In the genomic region with DNA sequence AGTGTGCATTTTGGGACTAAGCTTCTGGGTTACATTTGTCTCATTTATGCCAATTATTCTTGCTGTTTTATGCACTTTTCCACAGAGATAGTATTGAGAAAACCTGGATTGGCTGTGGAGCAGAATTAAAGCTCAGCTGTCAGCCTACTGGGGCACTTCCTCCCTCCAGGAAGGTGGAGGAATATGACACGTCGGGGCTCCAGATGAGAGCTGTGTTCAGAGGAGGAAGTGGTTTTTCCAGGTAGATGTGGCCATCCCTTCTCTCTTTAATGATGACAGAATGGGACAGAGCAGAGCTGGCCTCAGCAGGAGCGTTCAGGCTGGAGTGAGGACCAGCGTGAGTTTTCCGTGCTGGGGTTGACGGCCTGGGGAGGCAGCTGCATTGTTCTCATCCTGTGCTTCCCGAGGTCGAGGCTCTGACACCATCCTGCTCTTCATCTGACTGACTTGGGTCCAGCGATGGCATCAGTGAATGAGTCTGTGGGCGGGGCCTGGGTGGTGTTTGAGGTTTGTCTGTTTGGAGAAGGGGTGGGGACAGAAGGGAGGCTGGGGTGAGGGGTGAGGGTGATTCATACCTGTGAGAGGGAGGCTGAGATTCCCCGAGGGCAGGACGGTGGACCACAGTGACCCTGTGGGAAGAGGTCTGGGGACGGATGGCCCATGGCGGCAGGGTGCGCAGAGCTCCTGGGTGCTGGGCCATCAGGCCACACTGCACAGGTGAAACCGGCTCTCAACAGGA, we compare ENCODE assay signal across 2 cellular contexts.
A peak's percentile ranks its signal among the peaks of the same experiment; 100 is the strongest.
TF ChIP-seq lines count a peak whose summit lies in the region.

No MANE protein-coding gene starts in this region.

TF ChIP-seq in HEK293, 187 proteins besides CTCF, POLR2A, EP300 and RAD21 (continued from another document):
- TF ChIP-seq, protein P1, sequence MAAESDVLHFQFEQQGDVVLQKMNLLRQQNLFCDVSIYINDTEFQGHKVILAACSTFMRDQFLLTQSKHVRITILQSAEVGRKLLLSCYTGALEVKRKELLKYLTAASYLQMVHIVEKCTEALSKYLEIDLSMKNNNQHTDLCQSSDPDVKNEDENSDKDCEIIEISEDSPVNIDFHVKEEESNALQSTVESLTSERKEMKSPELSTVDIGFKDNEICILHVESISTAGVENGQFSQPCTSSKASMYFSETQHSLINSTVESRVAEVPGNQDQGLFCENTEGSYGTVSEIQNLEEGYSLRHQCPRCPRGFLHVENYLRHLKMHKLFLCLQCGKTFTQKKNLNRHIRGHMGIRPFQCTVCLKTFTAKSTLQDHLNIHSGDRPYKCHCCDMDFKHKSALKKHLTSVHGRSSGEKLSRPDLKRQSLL (tag by site-specific recombination; IDR thresholded peaks at IDR 0.05), result no peak
- TF ChIP-seq KLF1 (tag by site-specific recombination; IDR thresholded peaks at IDR 0.05), result peak; percentile 98

TF ChIP-seq in HEK293T, 16 proteins besides CTCF, POLR2A, EP300 and RAD21 (continued from another document):
- TF ChIP-seq ZNF384 (IDR thresholded peaks at IDR 0.05), result no peak
- no peak for TF ChIP-seq ELF4 (IDR thresholded peaks at IDR 0.05)
- no peak for TF ChIP-seq HDGF (IDR thresholded peaks at IDR 0.05; ENCODE audit: borderline replicate concordance)
- TF ChIP-seq NFRKB (IDR thresholded peaks at IDR 0.05), result no peak
- no peak for TF ChIP-seq ARNT (IDR thresholded peaks at IDR 0.05)
